In the genomic region with DNA sequence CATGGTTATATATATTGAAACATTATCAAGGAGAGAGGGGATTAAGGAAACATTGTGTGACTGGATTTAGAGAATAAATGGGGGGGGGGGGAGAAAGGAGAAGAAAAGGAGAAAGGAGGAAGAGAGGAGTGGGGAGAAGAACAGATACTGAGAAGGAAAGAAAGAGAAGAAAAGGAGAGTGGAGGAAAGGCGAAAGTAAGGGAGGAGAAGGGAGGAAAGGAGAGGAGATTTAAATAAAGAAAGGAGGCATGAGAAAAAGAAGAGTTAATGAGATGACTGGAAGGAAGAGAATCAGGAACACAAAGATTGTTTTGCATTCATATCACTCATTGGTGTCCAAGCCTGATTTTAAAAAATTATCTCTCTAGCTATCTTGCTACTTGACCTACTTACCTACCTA, we compare ENCODE assay signal across 22 cellular contexts. TPM values are rescaled to one million over a fixed set of nuclear protein-coding genes. Genes with fewer than 3 reads are reported as not detected.
DNase-seq lines count a peak whose midpoint lies in the region; ATAC-seq, FAIRE-seq and TF ChIP-seq lines count a peak whose summit lies in the region.
"Had no signal": no experiment of that assay in that cellular context is flagged by ENCODE, and none has a peak within 500 bp of the region (broad histone marks: within the 10 kb centered on the region; RNA-seq: fewer than 3 reads in every experiment).

No MANE protein-coding gene starts in this region.

- no peak overlapping the region for H4K8ac ChIP-seq in H1 (ENCODE audit: extremely low read depth, insufficient read depth, low read length)
- no peak overlapping the region for H4K8ac ChIP-seq in neuronal stem cell (ENCODE audit: low read depth, low read length)

- TF ChIP-seq CTCF in GM23338 (conservative IDR thresholded peaks at IDR 0.05; ENCODE audit: low read depth in 2 of 2): no peak
- no peak for TF ChIP-seq CTCF in H1 (IDR thresholded peaks at IDR 0.05; ENCODE audit: control extremely low read depth in 1 of 3, insufficient read depth in 1 of 3, low read depth in 1 of 3, low read length in 3 of 3)
- TF ChIP-seq CTCF in lower leg skin (IDR thresholded peaks at IDR 0.05): no peak

- H4K20me1 ChIP-seq in GM23338 (replicated peaks; ENCODE audit: insufficient read depth) (no peaks in the 10 kb centered on the region), H1 (replicated peaks in 1 of 2; ENCODE audit: control insufficient read depth in 1 of 2, insufficient read depth in 2 of 2, low read length in 2 of 2) (no peaks in the 10 kb centered on the region)
- H4K20me1 ChIP-seq: BLaER1 treated with 17β-estradiol and CSF1 and Interleukin-3, amounts not matched to agents 10 nM and 100 nM had no signal

- no peak for TF ChIP-seq RAD21 in H1 (IDR thresholded peaks at IDR 0.05 in 1 of 2, conservative IDR thresholded peaks at IDR 0.05 in 1 of 2; ENCODE audit: low read depth in 2 of 2, low read length in 2 of 2)

- no peak for ATAC-seq in GM23338
- no peak for ATAC-seq in effector memory CD8-positive, alpha-beta T cell (replicated peaks)
- ATAC-seq: GM12878, HCT116 had no signal

- no peak overlapping the region for H3K9ac ChIP-seq in H1 (replicated peaks in 1 of 4; ENCODE audit: extremely low read depth in 1 of 4, low read depth in 3 of 4, low read length in 3 of 4)
- H3K9ac ChIP-seq in neuronal stem cell (ENCODE audit: low read depth, low read length, poor library complexity): no peak overlapping the region
- H3K9ac ChIP-seq: BLaER1 treated with 17β-estradiol and CSF1 and Interleukin-3, amounts not matched to agents 10 nM and 100 nM had no signal

- no peak for TF ChIP-seq EP300 in H1 (IDR thresholded peaks at IDR 0.05; ENCODE audit: borderline replicate concordance in 1 of 2, low read depth in 2 of 2, low read length in 2 of 2)

- H3K4ac ChIP-seq in H1 (replicated peaks; ENCODE audit: insufficient read length, low read depth, low read length): no peak overlapping the region
- H3K4ac ChIP-seq in neuronal stem cell (ENCODE audit: low read length): no peak overlapping the region

- H3K36me3 ChIP-seq in GM23338 (ENCODE audit: insufficient read depth) (no peaks in the 10 kb centered on the region), H1 (ENCODE audit: control insufficient read depth in 2 of 4, insufficient read depth in 4 of 4, low read length in 3 of 4) (no peaks in the 10 kb centered on the region), neuron (ENCODE audit: insufficient read depth, low read length) (no peaks in the 10 kb centered on the region), neuronal stem cell (replicated peaks in 1 of 2; ENCODE audit: control insufficient read depth in 2 of 2, insufficient read depth in 2 of 2, low read length in 2 of 2) (no peaks in the 10 kb centered on the region)
- H3K36me3 ChIP-seq: BE2C; BLaER1 treated with 17β-estradiol and CSF1 and Interleukin-3, amounts not matched to agents 10 nM and 100 nM had no signal

- H2AFZ ChIP-seq in GM23338 (no peak overlapping the region), H1 (ENCODE audit: low read length) (peak overlapping the region; percentile 18; the same call in 1 of the 2 replicates), neuron (ENCODE audit: low read depth, low read length) (peak overlapping the region; percentile 35), neuronal stem cell (ENCODE audit: low read length) (no peak overlapping the region)

- no peak overlapping the region for H4K5ac ChIP-seq in H1 (ENCODE audit: insufficient read length, low read depth, low read length)

- peak overlapping the region; percentile 56 for H3K56ac ChIP-seq in H1 (replicated peaks; ENCODE audit: insufficient read length, low read depth, low read length)

- H3K27me3 Mint-ChIP-seq in GM23338 (ENCODE audit: insufficient read depth, low read depth, poor library complexity): peaks cover 2% of the 10 kb centered on the region
- peaks cover 15 to 20% of the 10 kb centered on the region in 2 donors for H3K27me3 Mint-ChIP-seq in effector memory CD8-positive, alpha-beta T cell

- H3K23me2 ChIP-seq in H1 (ENCODE audit: low read depth, low read length): no peaks in the 10 kb centered on the region; the same call in 1 of the 2 replicates

- H2BK12ac ChIP-seq in H1 (ENCODE audit: low read depth, low read length) (no peak overlapping the region), neuronal stem cell (ENCODE audit: low read length) (no peak overlapping the region)

- FAIRE-seq in H1 (lab: Jason Lieb, UNC): no peak
- FAIRE-seq: A204.1, D721Med, GM12878 had no signal

- no peak overlapping the region for H2BK20ac ChIP-seq in H1 (ENCODE audit: low read length)

- H3K27ac ChIP-seq in GM23338 (ENCODE audit: low read depth) (no peak overlapping the region), H1 (ENCODE audit: low read depth, low read length) (no peak overlapping the region), neuronal stem cell (replicated peaks; ENCODE audit: low read length) (no peak overlapping the region)
- H3K27ac ChIP-seq: 22Rv1; BLaER1 treated with 17β-estradiol and CSF1 and Interleukin-3, amounts not matched to agents 10 nM and 100 nM had no signal

- no peak overlapping the region for H4K91ac ChIP-seq in H1 (replicated peaks; ENCODE audit: insufficient read length, low read length)
- H4K91ac ChIP-seq in neuronal stem cell (ENCODE audit: low read depth, low read length, poor library complexity): no peak overlapping the region

- TF ChIP-seq POLR2A in H1 (IDR thresholded peaks at IDR 0.05; ENCODE audit: control extremely low read depth in 1 of 2, low read depth in 2 of 2, low read length in 2 of 2) (no peak), lower leg skin (IDR thresholded peaks at IDR 0.05) (no peak)

- intact Hi-C loops in lower leg skin (cut with DNase I; ENCODE audit: low total_unique reads): no loop called here

- no peaks in the 10 kb centered on the region for H3K79me2 ChIP-seq in GM23338 (replicated peaks; ENCODE audit: insufficient read depth)
- H3K79me2 ChIP-seq in H1 (ENCODE audit: control insufficient read depth in 1 of 2, insufficient read depth in 2 of 2, low read length in 2 of 2): no peaks in the 10 kb centered on the region

- no peaks in the 10 kb centered on the region; the same call in 1 of the 2 replicates for H3K9me2 ChIP-seq in GM23338 (ENCODE audit: insufficient read depth)

- H3K9me3 ChIP-seq in H1 (ENCODE audit: insufficient read depth in 2 of 2, low read depth in 1 of 2, low read length in 1 of 2): no peaks in the 10 kb centered on the region
- no peaks in the 10 kb centered on the region for H3K9me3 ChIP-seq in neuron (ENCODE audit: low read length)
- H3K9me3 ChIP-seq in neuronal stem cell (replicated peaks in 1 of 2; ENCODE audit: control insufficient read depth in 2 of 2, insufficient read depth in 1 of 2, low read depth in 1 of 2, low read length in 2 of 2): no peaks in the 10 kb centered on the region
- H3K9me3 ChIP-seq: BE2C; BLaER1 treated with 17β-estradiol and CSF1 and Interleukin-3, amounts not matched to agents 10 nM and 100 nM had no signal

- DNase-seq in GM23338 (ENCODE audit: low spot score) (no peak), H1 (ENCODE audit: low read depth in 1 of 2, low spot score in 2 of 2) (no peak), lower leg skin (ENCODE audit: low spot score in 2 of 2) (no peak), neuronal stem cell (ENCODE audit: low spot score) (no peak)
- no peak for DNase-seq in effector memory CD8-positive, alpha-beta T cell
- DNase-seq: AML-193; BE2C; CD4-positive, alpha-beta T cell; CD8-positive, alpha-beta memory T cell; DMS79; EL; GDM1; H9; HFFc6 had no signal

- no peaks in the 10 kb centered on the region for H3K36me3 Mint-ChIP-seq in GM23338 (ENCODE audit: low read depth)
- H3K36me3 Mint-ChIP-seq in effector memory CD8-positive, alpha-beta T cell (ENCODE audit: insufficient read depth): no peaks in the 10 kb centered on the region
- H3K36me3 Mint-ChIP-seq: CD14-positive monocyte; CD8-positive, alpha-beta memory T cell had no signal

- no peaks in the 10 kb centered on the region for H3K79me1 ChIP-seq in H1 (ENCODE audit: low read depth, low read length)
- H3K79me1 ChIP-seq in neuronal stem cell (ENCODE audit: low read depth, low read length): no peaks in the 10 kb centered on the region

- no peak overlapping the region for H2AK5ac ChIP-seq in H1 (ENCODE audit: low read depth, low read length)
- no peak overlapping the region for H2AK5ac ChIP-seq in neuronal stem cell (ENCODE audit: low read depth, low read length)

- H3K4me1 Mint-ChIP-seq in GM23338: peaks cover 19% of the 10 kb centered on the region
- H3K4me1 Mint-ChIP-seq in effector memory CD8-positive, alpha-beta T cell (ENCODE audit: low read depth in 2 of 2): no peaks in the 10 kb centered on the region
- H3K4me1 Mint-ChIP-seq: CD14-positive monocyte; CD8-positive, alpha-beta memory T cell had no signal

- CTCF ChIA-PET in H1 (lab: Charles Lee; ENCODE audit: partially characterized antibody): interaction anchor here (2.4 kb wide), 1 partner anchor 16 kb away, joined by 8 read pairs; the partner anchor contains the start of gene TSPAN12

- no peak overlapping the region for H3K4me3 Mint-ChIP-seq in GM23338
- H3K4me3 Mint-ChIP-seq in effector memory CD8-positive, alpha-beta T cell: no peak overlapping the region
- H3K4me3 Mint-ChIP-seq: CD14-positive monocyte; CD4-positive, alpha-beta T cell; CD8-positive, alpha-beta memory T cell; H9; HFFc6 had no signal

- H2BK120ac ChIP-seq in H1 (replicated peaks; ENCODE audit: low read depth, low read length) (no peak overlapping the region), neuronal stem cell (ENCODE audit: low read depth, low read length) (no peak overlapping the region)

- POLR2A ChIA-PET in H1 (lab: Charles Lee; ENCODE audit: partially characterized antibody): no interaction called here

- H3K4me1 ChIP-seq in GM23338 (ENCODE audit: insufficient read depth): peaks cover 15% of the 10 kb centered on the region
- peaks cover 0 to 6% (median 0%) of the 10 kb centered on the region in 4 experiments; a peak in 1 of 7 replicates for H3K4me1 ChIP-seq in H1 (replicated peaks in 1 of 4; ENCODE audit: control insufficient read depth in 3 of 4, insufficient read depth in 4 of 4, low read length in 3 of 4)
- peaks cover 24% of the 10 kb centered on the region for H3K4me1 ChIP-seq in neuron (ENCODE audit: insufficient read depth, low read length)
- H3K4me1 ChIP-seq in neuronal stem cell (ENCODE audit: control insufficient read depth in 2 of 2, insufficient read depth in 1 of 2, low read depth in 1 of 2, low read length in 2 of 2): peaks cover 5 to 6% of the 10 kb centered on the region in 2 donors
- H3K4me1 ChIP-seq: BE2C; BLaER1 treated with 17β-estradiol and CSF1 and Interleukin-3, amounts not matched to agents 10 nM and 100 nM had no signal

- no peaks in the 10 kb centered on the region for H3K9me3 Mint-ChIP-seq in GM23338
- H3K9me3 Mint-ChIP-seq in effector memory CD8-positive, alpha-beta T cell: no peaks in the 10 kb centered on the region
- H3K9me3 Mint-ChIP-seq: CD14-positive monocyte; CD4-positive, alpha-beta T cell; CD8-positive, alpha-beta memory T cell; H9; HFFc6 had no signal

- no peak overlapping the region for H3K27ac Mint-ChIP-seq in GM23338
- H3K27ac Mint-ChIP-seq in effector memory CD8-positive, alpha-beta T cell: no peak overlapping the region
- H3K27ac Mint-ChIP-seq: CD14-positive monocyte; CD4-positive, alpha-beta T cell; CD8-positive, alpha-beta memory T cell; HFFc6 had no signal

- no peaks in the 10 kb centered on the region for H3F3A ChIP-seq in GM23338 (replicated peaks; ENCODE audit: low read depth)

- H3K18ac ChIP-seq in H1 (ENCODE audit: extremely low read depth, low read length): no peak overlapping the region
- no peak overlapping the region for H3K18ac ChIP-seq in neuronal stem cell (ENCODE audit: low read length)

- no peak overlapping the region for H2BK5ac ChIP-seq in H1 (ENCODE audit: low read depth, low read length)
- no peak overlapping the region for H2BK5ac ChIP-seq in neuronal stem cell (ENCODE audit: low read length)

- H3K27me3 ChIP-seq in GM23338 (ENCODE audit: insufficient read depth) (no peaks in the 10 kb centered on the region), H1 (replicated peaks in 1 of 4; ENCODE audit: control insufficient read depth in 3 of 4, extremely low read depth in 1 of 4, insufficient read depth in 3 of 4, low read length in 3 of 4) (no peaks in the 10 kb centered on the region), neuron (ENCODE audit: insufficient read depth, low read length) (no peaks in the 10 kb centered on the region), neuronal stem cell (ENCODE audit: control insufficient read depth in 3 of 3, insufficient read depth in 3 of 3, low read depth in 1 of 3, low read length in 3 of 3) (no peaks in the 10 kb centered on the region)
- H3K27me3 ChIP-seq: BLaER1 treated with 17β-estradiol and CSF1 and Interleukin-3, amounts not matched to agents 10 nM and 100 nM had no signal

- H3K14ac ChIP-seq in H1 (ENCODE audit: insufficient read length): no peak overlapping the region
- H3K14ac ChIP-seq in neuronal stem cell (ENCODE audit: low read length): no peak overlapping the region

- H2BK15ac ChIP-seq in H1 (ENCODE audit: low read length) (no peak overlapping the region), neuronal stem cell (ENCODE audit: low read length) (no peak overlapping the region)

- H3K23ac ChIP-seq in H1 (ENCODE audit: insufficient read length): no peak overlapping the region
- no peak overlapping the region for H3K23ac ChIP-seq in neuronal stem cell (ENCODE audit: low read depth, low read length, poor library complexity)

- 92 to 100% methylated on average over 1 of the region's 1 CpG for WGBS in H1 (ENCODE audit: extremely low coverage in 1 of 2, insufficient coverage in 1 of 2, insufficient read length in 1 of 2, insufficient replicate concordance in 2 of 2, low coverage in 1 of 2, low lambda C conversion rate in 2 of 2, missing lambda C conversion rate in 1 of 2), 2 experiments
- WGBS in lower leg skin, 2 donors: 65 to 84% methylated on average over 1 of the region's 1 CpG
- 100% methylated on average over 1 of the region's 1 CpG for WGBS in neuronal stem cell (ENCODE audit: extremely low coverage in 2 of 2, insufficient read length in 2 of 2, insufficient replicate concordance in 1 of 2), 2 donors

- H3K4me2 ChIP-seq in GM23338 (peak overlapping the region; percentile 45; the same call in 1 of the 2 replicates), H1 (ENCODE audit: insufficient read depth in 1 of 2, low read depth in 2 of 2, low read length in 2 of 2) (no peak overlapping the region), neuronal stem cell (ENCODE audit: insufficient read depth, low read length, poor library complexity, severe bottlenecking) (no peak overlapping the region)
- H3K4me2 ChIP-seq: BLaER1 treated with 17β-estradiol and CSF1 and Interleukin-3, amounts not matched to agents 10 nM and 100 nM had no signal

- H3K4me3 ChIP-seq in GM23338 (no peak overlapping the region), H1 (ENCODE audit: extremely low read depth in 1 of 4, insufficient read depth in 2 of 4, low read depth in 3 of 4, low read length in 4 of 4) (no peak overlapping the region), neuron (ENCODE audit: low read length) (no peak overlapping the region), lower leg skin (ENCODE audit: low read depth, poor library complexity, severe bottlenecking) (no peak overlapping the region), neuronal stem cell (ENCODE audit: low read length in 2 of 2) (no peak overlapping the region)
- H3K4me3 ChIP-seq: BLaER1 treated with 17β-estradiol and CSF1 and Interleukin-3, amounts not matched to agents 10 nM and 100 nM; GM12878 had no signal

RNA-seq across cellular contexts. Expression of gene TSPAN12, which starts 16.1 kb away (rescaled TPM):
- 11.7 and 14.7 TPM in 2 replicates for total RNA-seq in GM23338 (2014; rRNA removed; shearing (Covaris generic))
- polyA plus RNA-seq in GM23338 (2016; fragmentation: Nextera tagmentation; extraction: Ambion mirVana) (9.7 TPM in 2 replicates), H1 (2011; rRNA removed) (2.9 and 6.1 TPM in 2 replicates)
- total RNA-seq in H1 (2021; fragmentation: NEBNext Ultra II Directional; extraction: Animal tissue kit (Norgen Biotek cat#: 25700)): 15.9 and 17.9 TPM in 2 replicates
- polyA plus RNA-seq in H1 (2011; cell fraction: cytosol; rRNA removed): 9.6 TPM
- 5.0 TPM for polyA plus RNA-seq in H1 (2011; cell fraction: nucleus; rRNA removed)
- polyA plus RNA-seq in H1 (2012, experiment 1 of 2): 12.5 to 14.8 TPM (median 13.7 TPM) in 4 replicates
- 1.8 TPM for polyA plus RNA-seq in H1 (2012, experiment 2 of 2)
- 9.1 TPM for polyA plus RNA-seq in H1 (2013, experiment 1 of 2)
- polyA plus RNA-seq in H1 (2013, experiment 2 of 2): 11.6 TPM
- polyA minus RNA-seq in H1 (2011; rRNA and poly(A)+ RNA removed): 20.1 and 30.1 TPM in 2 replicates
- 3.5 TPM for polyA minus RNA-seq in H1 (2011; cell fraction: cytosol; rRNA and poly(A)+ RNA removed)
- polyA minus RNA-seq in H1 (2011; cell fraction: nucleus; rRNA and poly(A)+ RNA removed): 9.0 TPM
- 1 to 10 TPM; 1.3 to 4.6 (median 3.3) TPM for total RNA-seq in lower leg skin
- 21.3 TPM for polyA plus RNA-seq in neuronal stem cell (2013, experiment 1 of 2)
- 21.0 TPM for polyA plus RNA-seq in neuronal stem cell (2013, experiment 2 of 2)
- total RNA-seq: CD4-positive, alpha-beta T cell; CD8-positive, alpha-beta memory T cell had no signal
- polyA plus RNA-seq: CD14-positive monocyte; CD8-positive, alpha-beta memory T cell had no signal

Comparison
In these comparisons a context has a peak if more than half of its experiments do, and no peak if none do; other contexts are left out.
1. H2AFZ ChIP-seq: peak in H1 (single experiment) and neuron (single experiment); none in GM23338 (single experiment) and neuronal stem cell (single experiment).